Comparison of ENCODE assay signal across 19 cellular contexts in genomic region chr15:85744636-85745422, GRCh38. TPM values are rescaled to one million over a fixed set of nuclear protein-coding genes. Genes with fewer than 3 reads are reported as not detected.
DNase-seq lines count a peak whose midpoint lies in the region; ATAC-seq and TF ChIP-seq lines count a peak whose summit lies in the region.
"Had no signal": no experiment of that assay in that cellular context is flagged by ENCODE, and none has a peak within 500 bp of the region (broad histone marks: within the 10 kb centered on the region; RNA-seq: fewer than 3 reads in every experiment).

No MANE protein-coding gene starts in this region.

- no peaks in the 10 kb centered on the region for H3K4me1 Mint-ChIP-seq in activated CD8-positive, alpha-beta memory T cell treated with anti-CD3 and anti-CD28 coated beads, Interleukin-2, amount 10 ng/mL, durations not matched to agents 7 days and 5 days
- peaks cover 17% of the 10 kb centered on the region for H3K4me1 Mint-ChIP-seq in chondrocyte (ENCODE audit: low read depth)
- H3K4me1 Mint-ChIP-seq in osteocyte (ENCODE audit: unreplicated experiment) = peaks cover 31% of the 10 kb centered on the region

- no peaks in the 10 kb centered on the region for H3K27me3 Mint-ChIP-seq in activated CD8-positive, alpha-beta memory T cell treated with anti-CD3 and anti-CD28 coated beads, Interleukin-2, amount 10 ng/mL, durations not matched to agents 7 days and 5 days
- H3K27me3 Mint-ChIP-seq in chondrocyte (ENCODE audit: low read depth) (no peaks in the 10 kb centered on the region), osteocyte (ENCODE audit: unreplicated experiment) (no peaks in the 10 kb centered on the region)

- H3K36me3 Mint-ChIP-seq in activated CD8-positive, alpha-beta memory T cell treated with anti-CD3 and anti-CD28 coated beads, Interleukin-2, amount 10 ng/mL, durations not matched to agents 7 days and 5 days = peaks cover 44% of the 10 kb centered on the region
- H3K36me3 Mint-ChIP-seq in chondrocyte (ENCODE audit: low read depth) (peaks cover 37% of the 10 kb centered on the region), osteocyte (ENCODE audit: unreplicated experiment) (peaks cover 55% of the 10 kb centered on the region)

- TF ChIP-seq POLR2A in GM19193 (IDR thresholded peaks at IDR 0.05; ENCODE audit: extremely low read depth, insufficient read depth, insufficient read length) = peak; percentile 21

- CTCF ChIA-PET in activated CD8-positive, alpha-beta memory T cell treated with anti-CD3 and anti-CD28 coated beads, Interleukin-2, amount 10 ng/mL, durations not matched to agents 7 days and 5 days (lab: Charles Lee) = no interaction called here

- DNase-seq in activated CD8-positive, alpha-beta memory T cell treated with anti-CD3 and anti-CD28 coated beads for 24 hours = peak; percentile 49
- DNase-seq in activated CD8-positive, alpha-beta memory T cell treated with anti-CD3 and anti-CD28 coated beads, Interleukin-2, amount 10 ng/mL, durations not matched to agents 7 days and 5 days = no peak
- DNase-seq in chondrocyte (ENCODE audit: low spot score) = no peak
- peak; percentile 80 for DNase-seq in osteocyte (ENCODE audit: extremely low spot score, unreplicated experiment)
- no peak for DNase-seq in AML-193 (lab: John Stamatoyannopoulos, UW)
- no peak for DNase-seq in NCI-H2029 (lab: John Stamatoyannopoulos, UW)
- DNase-seq: activated gamma-delta T cell; amniotic stem cell; C1 segment of cervical spinal cord; caudate nucleus; effector CD8-positive, alpha-beta T cell; NCI-H1436; NCI-H2171; OCI-M1; stimulated activated CD4-positive, alpha-beta T cell treated with anti-CD3 and anti-CD28 coated beads, Interleukin-2, amount 100 ng/mL, for 48 hours; upper lobe of right lung; WERI-Rb-1 had no signal

- no peak overlapping the region for H3K4me3 Mint-ChIP-seq in activated CD8-positive, alpha-beta memory T cell treated with anti-CD3 and anti-CD28 coated beads, Interleukin-2, amount 10 ng/mL, durations not matched to agents 7 days and 5 days
- H3K4me3 Mint-ChIP-seq in chondrocyte (ENCODE audit: unreplicated experiment) (no peak overlapping the region), osteocyte (ENCODE audit: unreplicated experiment) (no peak overlapping the region)

- no peak for ATAC-seq in activated CD8-positive, alpha-beta memory T cell treated with anti-CD3 and anti-CD28 coated beads, Interleukin-2, amount 10 ng/mL, durations not matched to agents 7 days and 5 days
- ATAC-seq in HG03457 (IDR thresholded peaks at IDR 0.05; ENCODE audit: unreplicated experiment) = no peak

- TF ChIP-seq CTCF in chondrocyte (IDR thresholded peaks at IDR 0.05) = no peak
- TF ChIP-seq CTCF in osteocyte (IDR thresholded peaks at IDR 0.05) = no peak

- no peaks in the 10 kb centered on the region for H3K9me3 Mint-ChIP-seq in activated CD8-positive, alpha-beta memory T cell treated with anti-CD3 and anti-CD28 coated beads, Interleukin-2, amount 10 ng/mL, durations not matched to agents 7 days and 5 days (ENCODE audit: low read depth)
- H3K9me3 Mint-ChIP-seq in chondrocyte (ENCODE audit: low read depth) (no peaks in the 10 kb centered on the region), osteocyte (ENCODE audit: unreplicated experiment) (no peaks in the 10 kb centered on the region)

- H3K27ac Mint-ChIP-seq in activated CD8-positive, alpha-beta memory T cell treated with anti-CD3 and anti-CD28 coated beads, Interleukin-2, amount 10 ng/mL, durations not matched to agents 7 days and 5 days = no peak overlapping the region
- H3K27ac Mint-ChIP-seq in chondrocyte (ENCODE audit: unreplicated experiment) = peak overlapping the region; percentile 3
- H3K27ac Mint-ChIP-seq in osteocyte (ENCODE audit: unreplicated experiment) = no peak overlapping the region

RNA-seq across cellular contexts. Expression of gene KLHL25, which starts 49.9 kb away (rescaled TPM):
- 1 to 10 TPM; 4.3 to 4.5 TPM for total RNA-seq in activated CD8-positive, alpha-beta memory T cell treated with anti-CD3 and anti-CD28 coated beads, Interleukin-2, amount 10 ng/mL, durations not matched to agents 7 days and 5 days
- total RNA-seq in chondrocyte (3.4 to 3.8 TPM (median 3.4 TPM) in 3 replicates), osteocyte (3.6 and 3.9 TPM in 2 replicates)

Comparison
In these comparisons a context has a peak if more than half of its experiments do, and no peak if none do; other contexts are left out.
1. DNase-seq: peak in activated CD8-positive, alpha-beta memory T cell treated with anti-CD3 and anti-CD28 coated beads for 24 hours (single experiment) and osteocyte (single experiment); none in activated CD8-positive, alpha-beta memory T cell treated with anti-CD3 and anti-CD28 coated beads, Interleukin-2, amount 10 ng/mL, durations not matched to agents 7 days and 5 days (single experiment), chondrocyte (single experiment), AML-193 (0 of 2) and NCI-H2029 (single experiment).